8 cellular contexts compared by ENCODE assay signal in the genomic region with DNA sequence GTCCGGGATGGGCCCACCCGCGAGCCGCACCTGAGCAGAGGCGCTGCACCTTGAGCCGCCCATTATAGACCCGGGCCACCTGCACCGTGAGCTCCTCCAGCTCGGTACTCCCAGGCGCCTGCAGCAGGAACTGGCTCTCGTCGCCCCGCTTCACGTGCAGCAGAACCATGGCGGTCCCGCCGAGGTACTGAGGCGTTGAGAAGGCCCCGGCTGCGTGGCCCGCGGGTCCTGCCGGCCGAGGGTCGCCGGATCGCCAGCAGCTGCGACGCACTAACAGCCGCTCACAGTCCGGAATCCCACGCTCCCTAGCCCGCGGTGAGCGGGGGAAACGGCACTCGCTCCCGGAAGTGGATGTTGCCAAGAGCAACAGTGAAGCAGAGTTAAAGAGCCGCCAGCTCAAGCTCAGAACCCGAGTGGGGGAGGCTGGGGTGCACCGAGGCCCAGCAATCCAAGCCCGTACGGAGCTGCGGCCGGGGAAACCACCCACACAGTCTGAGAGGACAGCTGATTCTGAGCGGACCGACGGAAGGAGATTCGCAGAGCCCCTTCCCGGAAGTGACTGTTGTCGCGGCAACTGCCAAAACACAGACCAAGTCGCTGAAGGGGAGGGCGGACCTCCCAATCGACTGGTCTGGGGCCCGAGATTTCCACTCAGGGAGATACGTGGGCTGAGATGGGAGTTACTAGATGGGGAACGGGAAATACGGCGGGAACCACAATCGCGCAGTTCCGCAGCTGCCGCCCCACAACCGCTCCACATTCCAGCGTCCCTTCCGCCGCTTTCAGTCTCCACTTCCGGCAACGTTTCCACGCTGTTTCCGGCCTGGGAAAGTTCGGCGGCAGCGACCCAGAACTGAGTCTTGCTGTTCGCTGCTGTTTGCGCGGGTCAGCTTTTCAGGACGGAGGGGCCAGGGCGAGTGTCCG. TPM values are rescaled to one million over a fixed set of nuclear protein-coding genes. Genes with fewer than 3 reads are reported as not detected.
DNase-seq lines count a peak whose midpoint lies in the region; ATAC-seq and TF ChIP-seq lines count a peak whose summit lies in the region.

A gene with protein sequence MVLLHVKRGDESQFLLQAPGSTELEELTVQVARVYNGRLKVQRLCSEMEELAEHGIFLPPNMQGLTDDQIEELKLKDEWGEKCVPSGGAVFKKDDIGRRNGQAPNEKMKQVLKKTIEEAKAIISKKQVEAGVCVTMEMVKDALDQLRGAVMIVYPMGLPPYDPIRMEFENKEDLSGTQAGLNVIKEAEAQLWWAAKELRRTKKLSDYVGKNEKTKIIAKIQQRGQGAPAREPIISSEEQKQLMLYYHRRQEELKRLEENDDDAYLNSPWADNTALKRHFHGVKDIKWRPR (minus strand): TSS at position 303 of the 924 bp plus-strand sequence. CDS start 134 bp downstream, at position 169.

- DNase-seq in GM12865 (ENCODE audit: low read depth), result peak; percentile 95
- peak; percentile 89 to 97 (median 97) for DNase-seq in NCI-H1417 (lab: John Stamatoyannopoulos, UW)
- DNase-seq in T follicular helper cell (ENCODE audit: low read depth), result peak; percentile 82
- peak; percentile 93 for DNase-seq in cardiac septum (ENCODE audit: low spot score)
- peak; percentile 93 for DNase-seq in pons (ENCODE audit: low spot score)
- DNase-seq in type B pancreatic cell (ENCODE audit: extremely low spot score, unreplicated experiment), result peak; percentile 85

- peak within 1 kb of the TSS; percentile 95 for H3K27ac Mint-ChIP-seq in type B pancreatic cell

- peaks cover 4% of the 10 kb centered on the region for H3K4me1 Mint-ChIP-seq in type B pancreatic cell (ENCODE audit: unreplicated experiment)

- H3K27ac ChIP-seq in adipose tissue (ENCODE audit: low read depth, low read length), result peak within 1 kb of the TSS; percentile 35

- peaks cover 8% of the 10 kb centered on the region for H3K36me3 Mint-ChIP-seq in type B pancreatic cell

- ATAC-seq in HG02759 (IDR thresholded peaks at IDR 0.05; ENCODE audit: unreplicated experiment), result peak; percentile 93

- peak within 1 kb of the TSS; percentile 83 for H3K4me3 ChIP-seq in GM12865 (ENCODE audit: low read depth, low read length)

- WGBS in adipose tissue, 3 donors, result 0% methylated on average over 81 of the region's 81 CpGs

- no peak for TF ChIP-seq CTCF in GM12865 (IDR thresholded peaks at IDR 0.05; ENCODE audit: insufficient read depth, low read depth, low read length, missing control alignments)
- no peak for TF ChIP-seq CTCF in type B pancreatic cell (conservative IDR thresholded peaks at IDR 0.05)

- peaks cover 16% of the 10 kb centered on the region for H3K27me3 Mint-ChIP-seq in type B pancreatic cell

- intact Hi-C loops in cardiac septum (cut with DNase I), result loop anchor here (2.0 to 5.0 kb wide), 2 partner anchors 114 to 160 kb away; a partner anchor contains a TSS

- peak within 1 kb of the TSS; percentile 98 for H3K4me3 Mint-ChIP-seq in type B pancreatic cell

- no peaks in the 10 kb centered on the region for H3K9me3 Mint-ChIP-seq in type B pancreatic cell

RNA-seq across cellular contexts. Expression of the gene that starts here (rescaled TPM):
- 10 to 100 TPM; 20.1 to 31.2 (median 20.9) TPM for polyA plus RNA-seq in adipose tissue
- total RNA-seq in cardiac septum (22.0 TPM), type B pancreatic cell (ENCODE audit: low replicate concordance) (41.1 and 43.8 TPM in 2 replicates)

Comparison
In these comparisons a context has a peak if more than half of its experiments do, and no peak if none do; other contexts are left out.
1. Peak in every context shown above with its lines: DNase-seq, ATAC-seq, H3K4me3 ChIP-seq and H3K27ac ChIP-seq.